ENCODE assay signal across 16 cellular contexts in genomic region chr2:151842830-151843668, GRCh38. TPM values are rescaled to one million over a fixed set of nuclear protein-coding genes. Genes with fewer than 3 reads are reported as not detected.
A peak's percentile ranks its signal among the peaks of the same experiment; 100 is the strongest.
DNase-seq lines count a peak whose midpoint lies in the region; ATAC-seq and TF ChIP-seq lines count a peak whose summit lies in the region.
"Had no signal": no experiment of that assay in that cellular context is flagged by ENCODE, and none has a peak within 500 bp of the region (broad histone marks: within the 10 kb centered on the region; RNA-seq: fewer than 3 reads in every experiment).

No MANE protein-coding gene starts in this region.

- peak overlapping the region; percentile 13 to 73 for H3K27ac ChIP-seq in ascending aorta
- H3K27ac ChIP-seq: A549, transverse colon had no signal

- no peak for TF ChIP-seq CTCF in ascending aorta (IDR thresholded peaks at IDR 0.05)

- peak; percentile 22 for ATAC-seq in left ventricle myocardium superior
- ATAC-seq in Right ventricle myocardium superior (ENCODE audit: poor library complexity): no peak
- ATAC-seq in HG02870 (IDR thresholded peaks at IDR 0.05; ENCODE audit: unreplicated experiment): peak; percentile 15
- ATAC-seq in HG03139 (IDR thresholded peaks at IDR 0.05; ENCODE audit: unreplicated experiment): no peak
- ATAC-seq in GM18861 (IDR thresholded peaks at IDR 0.05; ENCODE audit: unreplicated experiment): no peak
- ATAC-seq: A549 had no signal

- no peaks in the 10 kb centered on the region for H3K27me3 ChIP-seq in ascending aorta
- H3K27me3 ChIP-seq: transverse colon had no signal

- no peak overlapping the region for H3K4me3 ChIP-seq in ascending aorta
- H3K4me3 ChIP-seq: A549, smooth muscle cell, transverse colon had no signal

- DNase-seq in left ventricle myocardium superior (no peak), Right ventricle myocardium superior (no peak), ascending aorta (ENCODE audit: low spot score in 2 of 2) (no peak)
- DNase-seq in stimulated activated naive CD4-positive, alpha-beta T cell (lab: John Stamatoyannopoulos, UW): no peak
- no peak for DNase-seq in stimulated activated CD4-positive, alpha-beta T cell treated with anti-CD3 and anti-CD28 coated beads, Interleukin-1b, Interleukin-23, amount 100 ng/mL, for 48 hours
- DNase-seq: activated CD4-positive, alpha-beta T cell treated with anti-CD3 and anti-CD28 coated beads, Interleukin-2, amount 50 U/mL, for 4 hours; activated effector memory CD4-positive, alpha-beta T cell treated with anti-CD3 and anti-CD28 coated beads, Interleukin-2, amount 50 U/mL, for 16 hours; COR-L47; left cardiac atrium; MV-4-11; transverse colon had no signal

- intact Hi-C loops in left ventricle myocardium superior (cut with micrococcal nuclease): no loop called here
- intact Hi-C loops in Right ventricle myocardium superior (cut with DNase I): no loop called here
- intact Hi-C loops in ascending aorta (cut with DNase I): no loop called here

- H3K9me3 ChIP-seq in ascending aorta: no peaks in the 10 kb centered on the region
- H3K9me3 ChIP-seq: A549, transverse colon had no signal

- H3K4me1 ChIP-seq in ascending aorta: peaks cover 3 to 13% of the 10 kb centered on the region in 2 donors
- H3K4me1 ChIP-seq: A549, transverse colon had no signal

- H3K36me3 ChIP-seq in ascending aorta: no peaks in the 10 kb centered on the region
- H3K36me3 ChIP-seq: transverse colon had no signal

RNA-seq across cellular contexts. Expression of gene ARL5A, which starts 14.8 kb away (rescaled TPM):
- total RNA-seq in left ventricle myocardium superior (60.7 TPM), Right ventricle myocardium superior (57.5 TPM), ascending aorta (15.8 TPM)

Comparison
In these comparisons a context has a peak if more than half of its experiments do, and no peak if none do; other contexts are left out.
1. ATAC-seq: peak in left ventricle myocardium superior (single experiment) and HG02870 (single experiment); none in Right ventricle myocardium superior (single experiment), HG03139 (single experiment) and GM18861 (single experiment).